In genomic region chr13:74061939-74062595, GRCh38 we compare ENCODE assay signal across 8 cellular contexts.
DNase-seq lines count a peak whose midpoint lies in the region; FAIRE-seq and TF ChIP-seq lines count a peak whose summit lies in the region.

No MANE protein-coding gene starts in this region.

- H3K9me2 ChIP-seq in GM23248 (ENCODE audit: insufficient read depth), result no peaks in the 10 kb centered on the region

- peaks cover 99% of the 10 kb centered on the region for H3K79me2 ChIP-seq in GM23248 (ENCODE audit: insufficient read depth)

- no peaks in the 10 kb centered on the region; the same call in 1 of the 2 replicates for H3K36me3 ChIP-seq in GM23248 (ENCODE audit: low read depth)

- peaks cover 43% of the 10 kb centered on the region for H3K4me1 ChIP-seq in GM23248 (ENCODE audit: insufficient read depth)

- H3K27me3 ChIP-seq in GM23248 (replicated peaks; ENCODE audit: insufficient read depth), result no peaks in the 10 kb centered on the region

- peak overlapping the region; percentile 53 for H3K27ac ChIP-seq in GM23248

- FAIRE-seq in GM18507 (lab: Jason Lieb, UNC), result peak; percentile 92

- DNase-seq in GM18507 (ENCODE audit: extremely low spot score, insufficient read length, low read depth) (no peak), GM23248 (peak; percentile 59), NCI-H226 (peak; percentile 32), fibroblast of the aortic adventitia (ENCODE audit: low read depth) (peak; percentile 67), stromal cell of bone marrow (ENCODE audit: low read depth) (peak; percentile 27), NCI-H2171 treated with DMSO at 0.1 percent for 48 hours (lab: John Stamatoyannopoulos, UW) (no peak), NCI-H146 treated with DMSO at 0.1 percent for 48 hours (lab: John Stamatoyannopoulos, UW; ENCODE audit: unreplicated experiment) (no peak)
- DNase-seq in stimulated activated naive CD4-positive, alpha-beta T cell treated with Interleukin-2 at 50 U/mL for 16 hours (lab: John Stamatoyannopoulos, UW), result no peak

- H3F3A ChIP-seq in GM23248 (ENCODE audit: insufficient read depth), result peaks cover 17% of the 10 kb centered on the region; the same call in 1 of the 2 replicates

- in situ Hi-C loops in GM23248 (cut with MboI), result no loop called here

- H3K9ac ChIP-seq in GM23248, result peak overlapping the region; percentile 70; the same call in 1 of the 2 replicates

- H3K9me3 ChIP-seq in GM23248 (ENCODE audit: low read depth), result no peaks in the 10 kb centered on the region

- no peaks in the 10 kb centered on the region; the same call in 1 of the 2 replicates for H4K20me1 ChIP-seq in GM23248 (ENCODE audit: insufficient read depth)

- H2AFZ ChIP-seq in GM23248, result peak overlapping the region; percentile 65; the same call in 1 of the 2 replicates

- H3K4me3 ChIP-seq in GM23248 (no peak overlapping the region), fibroblast of the aortic adventitia (ENCODE audit: low read depth, low read length) (no peak overlapping the region)

- no peak for TF ChIP-seq CTCF in fibroblast of the aortic adventitia (IDR thresholded peaks at IDR 0.05; ENCODE audit: insufficient read depth, low read length)

- H3K4me2 ChIP-seq in GM23248 (ENCODE audit: unreplicated experiment), result peak overlapping the region; percentile 93

- WGBS in GM23248 (ENCODE audit: low coverage in 1 of 2, low lambda C conversion rate in 2 of 2, missing lambda C conversion rate in 2 of 2), 2 experiments, result 43 to 53% methylated on average over 3 of the region's 3 CpGs

Comparison
In these comparisons a context has a peak if more than half of its experiments do, and no peak if none do; other contexts are left out.
1. DNase-seq: peak in GM23248 (single experiment), NCI-H226 (single experiment), fibroblast of the aortic adventitia (single experiment) and stromal cell of bone marrow (single experiment); none in GM18507 (single experiment), NCI-H2171 treated with DMSO at 0.1 percent for 48 hours (single experiment), stimulated activated naive CD4-positive, alpha-beta T cell treated with Interleukin-2 at 50 U/mL for 16 hours (single experiment) and NCI-H146 treated with DMSO at 0.1 percent for 48 hours (single experiment).